ENCODE assay signal across 15 cellular contexts in the genomic region with DNA sequence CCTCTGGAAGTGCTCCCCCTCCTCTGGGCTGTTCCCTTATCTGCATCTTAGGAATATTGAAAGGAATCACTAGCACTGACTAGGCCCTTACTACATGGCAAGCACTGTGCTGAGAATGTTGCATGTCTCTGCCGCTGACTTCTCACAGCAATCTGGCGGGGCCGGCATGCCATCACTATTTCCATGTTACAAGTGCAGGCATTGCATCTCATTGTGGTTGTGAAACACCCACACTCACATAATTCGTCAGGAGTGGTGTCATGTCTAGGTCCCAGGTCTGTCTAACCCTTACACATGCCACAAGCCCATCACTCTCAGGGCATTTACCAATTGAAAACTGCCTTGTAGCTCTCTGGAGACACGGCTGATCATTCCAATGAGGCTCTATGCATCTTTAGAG. TPM values are rescaled to one million over a fixed set of nuclear protein-coding genes. Genes with fewer than 3 reads are reported as not detected.
DNase-seq lines count a peak whose midpoint lies in the region; ATAC-seq and TF ChIP-seq lines count a peak whose summit lies in the region.
"Had no signal": no experiment of that assay in that cellular context is flagged by ENCODE, and none has a peak within 500 bp of the region (broad histone marks: within the 10 kb centered on the region; RNA-seq: fewer than 3 reads in every experiment).

No MANE protein-coding gene starts in this region.

- H3K9me3 ChIP-seq in GM23248 (ENCODE audit: low read depth), result no peaks in the 10 kb centered on the region
- H3K9me3 ChIP-seq: HAP-1, left lung had no signal

- H3K4me2 ChIP-seq in GM23248 (ENCODE audit: unreplicated experiment), result no peak overlapping the region

- no peaks in the 10 kb centered on the region for H3F3A ChIP-seq in GM23248 (ENCODE audit: insufficient read depth)

- no peak for TF ChIP-seq CTCF in activated B cell treated with CpG ODN at 0.5 μM for 24 hours (IDR thresholded peaks at IDR 0.05)

- peaks cover 26% of the 10 kb centered on the region; the same call in 1 of the 2 replicates for H3K27me3 ChIP-seq in GM23248 (replicated peaks; ENCODE audit: insufficient read depth)
- H3K27me3 ChIP-seq: left lung had no signal

- H3K9ac ChIP-seq in GM23248, result no peak overlapping the region

- H3K27ac Mint-ChIP-seq in activated B cell treated with CpG ODN at 0.5 μM for 24 hours, result peak overlapping the region; percentile 97
- peak overlapping the region; percentile 93 for H3K27ac Mint-ChIP-seq in activated naive CD8-positive, alpha-beta T cell treated with anti-CD3 and anti-CD28 coated beads, Interleukin-2, amount 10 ng/mL, durations not matched to agents 7 days and 5 days
- H3K27ac Mint-ChIP-seq: effector memory CD8-positive, alpha-beta T cell had no signal

- H3K27me3 Mint-ChIP-seq in activated B cell treated with CpG ODN at 0.5 μM for 24 hours, result no peaks in the 10 kb centered on the region
- H3K27me3 Mint-ChIP-seq in activated naive CD8-positive, alpha-beta T cell treated with anti-CD3 and anti-CD28 coated beads, Interleukin-2, amount 10 ng/mL, durations not matched to agents 7 days and 5 days, result no peaks in the 10 kb centered on the region

- H3K4me3 ChIP-seq in GM23248, result no peak overlapping the region
- H3K4me3 ChIP-seq: HAP-1, left lung had no signal

- no peaks in the 10 kb centered on the region for H3K36me3 Mint-ChIP-seq in activated B cell treated with CpG ODN at 0.5 μM for 24 hours (ENCODE audit: low read depth)
- peaks cover 3% of the 10 kb centered on the region for H3K36me3 Mint-ChIP-seq in activated naive CD8-positive, alpha-beta T cell treated with anti-CD3 and anti-CD28 coated beads, Interleukin-2, amount 10 ng/mL, durations not matched to agents 7 days and 5 days

- no peak overlapping the region for H3K27ac ChIP-seq in GM23248
- no peak overlapping the region for H3K27ac ChIP-seq in caudate nucleus (ENCODE audit: low read depth, low read length)

- in situ Hi-C loops in GM23248 (cut with MboI), result no loop called here

- no peak for ATAC-seq in activated B cell treated with CpG ODN at 0.5 μM for 24 hours (ENCODE audit: low read depth)
- no peak for ATAC-seq in activated naive CD8-positive, alpha-beta T cell treated with anti-CD3 and anti-CD28 coated beads, Interleukin-2, amount 10 ng/mL, durations not matched to agents 7 days and 5 days (ENCODE audit: low read depth)
- no peak for ATAC-seq in HG02678 (IDR thresholded peaks at IDR 0.05; ENCODE audit: unreplicated experiment)
- ATAC-seq: effector memory CD8-positive, alpha-beta T cell; left lung had no signal

- WGBS in GM23248 (ENCODE audit: low coverage in 1 of 2, low lambda C conversion rate in 2 of 2, missing lambda C conversion rate in 2 of 2), 2 experiments, result 55 to 66% methylated on average over 5 of the region's 5 CpGs

- intact Hi-C loops in activated B cell treated with CpG ODN at 0.5 μM for 24 hours (cut with micrococcal nuclease), result no loop called here

- peaks cover 9% of the 10 kb centered on the region for H3K4me1 ChIP-seq in GM23248 (ENCODE audit: insufficient read depth)
- H3K4me1 ChIP-seq: HAP-1 had no signal

- H3K4me1 Mint-ChIP-seq in activated B cell treated with CpG ODN at 0.5 μM for 24 hours, result peaks cover 90% of the 10 kb centered on the region
- peaks cover 91% of the 10 kb centered on the region for H3K4me1 Mint-ChIP-seq in activated naive CD8-positive, alpha-beta T cell treated with anti-CD3 and anti-CD28 coated beads, Interleukin-2, amount 10 ng/mL, durations not matched to agents 7 days and 5 days

- POLR2A ChIA-PET in activated B cell treated with CpG ODN at 0.5 μM for 24 hours (lab: Charles Lee), result interaction anchor here (1.2 to 9.0 kb wide), 4 partner anchors 9 to 19 kb away, joined by 3 to 339 read pairs (median 42); a partner anchor contains a TSS
- POLR2A ChIA-PET in activated naive CD8-positive, alpha-beta T cell treated with anti-CD3 and anti-CD28 coated beads, Interleukin-2, amount 10 ng/mL, durations not matched to agents 7 days and 5 days (lab: Charles Lee), result interaction anchor here (1.0 to 3.6 kb wide), 3 partner anchors 13 to 20 kb away, joined by 3 to 23 read pairs (median 7); no protein-coding TSS in a partner anchor

- H4K20me1 ChIP-seq in GM23248 (ENCODE audit: insufficient read depth), result no peaks in the 10 kb centered on the region

- DNase-seq in GM23248 (peak; percentile 23), activated B cell treated with CpG ODN at 0.5 μM for 24 hours (no peak), dermis blood vessel endothelial cell (no peak), NCI-H1417 (lab: John Stamatoyannopoulos, UW) (no peak), caudate nucleus (lab: John Stamatoyannopoulos, UW) (no peak)
- no peak for DNase-seq in activated naive CD8-positive, alpha-beta T cell treated with anti-CD3 and anti-CD28 coated beads, Interleukin-2, amount 10 ng/mL, durations not matched to agents 7 days and 5 days
- peak; percentile 65 to 75 for DNase-seq in stimulated activated CD4-positive, alpha-beta T cell treated with anti-CD3 and anti-CD28 coated beads, Interleukin-4, amount 100 ng/mL, for 48 hours (ENCODE audit: low read depth in 2 of 2)
- DNase-seq: Calu3; effector memory CD8-positive, alpha-beta T cell; glutamatergic neuron; left lung; NCI-H2081 treated with DMSO at 0.1 percent for 48 hours; nucleus accumbens had no signal

- H3K9me2 ChIP-seq in GM23248 (ENCODE audit: insufficient read depth), result no peaks in the 10 kb centered on the region

- no peak overlapping the region for H2AFZ ChIP-seq in GM23248

- CTCF ChIA-PET in activated B cell treated with CpG ODN at 0.5 μM for 24 hours (lab: Charles Lee), result interaction anchor here (1.1 to 7.3 kb wide), 2 partner anchors 15 to 57 kb away, joined by 3 to 79 read pairs; no protein-coding TSS in a partner anchor

- H3K36me3 ChIP-seq in GM23248 (ENCODE audit: low read depth), result no peaks in the 10 kb centered on the region
- H3K36me3 ChIP-seq: HAP-1, left lung had no signal

- no peaks in the 10 kb centered on the region for H3K79me2 ChIP-seq in GM23248 (ENCODE audit: insufficient read depth)

- no peaks in the 10 kb centered on the region for H3K9me3 Mint-ChIP-seq in activated B cell treated with CpG ODN at 0.5 μM for 24 hours
- no peaks in the 10 kb centered on the region for H3K9me3 Mint-ChIP-seq in activated naive CD8-positive, alpha-beta T cell treated with anti-CD3 and anti-CD28 coated beads, Interleukin-2, amount 10 ng/mL, durations not matched to agents 7 days and 5 days
- H3K9me3 Mint-ChIP-seq: effector memory CD8-positive, alpha-beta T cell had no signal

- peak overlapping the region; percentile 53 for H3K4me3 Mint-ChIP-seq in activated B cell treated with CpG ODN at 0.5 μM for 24 hours
- peak overlapping the region; percentile 85 for H3K4me3 Mint-ChIP-seq in activated naive CD8-positive, alpha-beta T cell treated with anti-CD3 and anti-CD28 coated beads, Interleukin-2, amount 10 ng/mL, durations not matched to agents 7 days and 5 days
- H3K4me3 Mint-ChIP-seq: effector memory CD8-positive, alpha-beta T cell had no signal

RNA-seq across cellular contexts. Expression of a gene that starts 8.5 kb away (rescaled TPM):
- not detected in 2 replicates for total RNA-seq in GM23248 (2014; rRNA removed; shearing (Covaris generic))
- polyA plus RNA-seq in GM23248 (2016; fragmentation: Nextera tagmentation; extraction: Ambion mirVana), result not detected in 2 replicates
- 151 and 160 TPM in 2 replicates for total RNA-seq in activated B cell treated with CpG ODN at 0.5 μM for 24 hours
- total RNA-seq in activated naive CD8-positive, alpha-beta T cell treated with anti-CD3 and anti-CD28 coated beads, Interleukin-2, amount 10 ng/mL, durations not matched to agents 7 days and 5 days, result 100 to 1,000 TPM; 184 to 201 TPM
- total RNA-seq in dermis blood vessel endothelial cell, result not detected in 2 replicates
- total RNA-seq: Calu3 had no signal

RNA-seq across cellular contexts. Expression of a gene that starts 18.2 kb away (rescaled TPM):
- 24.1 and 35.7 TPM in 2 replicates for total RNA-seq in GM23248 (2014; rRNA removed; shearing (Covaris generic))
- 84.2 and 99.9 TPM in 2 replicates for polyA plus RNA-seq in GM23248 (2016; fragmentation: Nextera tagmentation; extraction: Ambion mirVana)
- total RNA-seq in activated B cell treated with CpG ODN at 0.5 μM for 24 hours (207 and 209 TPM in 2 replicates), dermis blood vessel endothelial cell (65.3 and 67.9 TPM in 2 replicates)
- total RNA-seq in activated naive CD8-positive, alpha-beta T cell treated with anti-CD3 and anti-CD28 coated beads, Interleukin-2, amount 10 ng/mL, durations not matched to agents 7 days and 5 days, result 100 to 1,000 TPM; 185 to 200 TPM

Comparison
In these comparisons a context has a peak if more than half of its experiments do, and no peak if none do; other contexts are left out.
1. DNase-seq: peak in GM23248 (single experiment) and stimulated activated CD4-positive, alpha-beta T cell treated with anti-CD3 and anti-CD28 coated beads, Interleukin-4, amount 100 ng/mL, for 48 hours (2 of 2); none in activated B cell treated with CpG ODN at 0.5 μM for 24 hours (single experiment), activated naive CD8-positive, alpha-beta T cell treated with anti-CD3 and anti-CD28 coated beads, Interleukin-2, amount 10 ng/mL, durations not matched to agents 7 days and 5 days (single experiment), dermis blood vessel endothelial cell (single experiment), NCI-H1417 (0 of 3) and caudate nucleus (0 of 61).
2. RNA of a gene that starts 8.5 kb away (total RNA-seq): 184 to 201 TPM in activated naive CD8-positive, alpha-beta T cell treated with anti-CD3 and anti-CD28 coated beads, Interleukin-2, amount 10 ng/mL, durations not matched to agents 7 days and 5 days and 151 to 160 TPM in activated B cell treated with CpG ODN at 0.5 μM for 24 hours; not detected in GM23248 and not detected in dermis blood vessel endothelial cell; every median in the first group is over 100 times any median in the second.